ENCODE assay signal across 8 cellular contexts in the genomic region with DNA sequence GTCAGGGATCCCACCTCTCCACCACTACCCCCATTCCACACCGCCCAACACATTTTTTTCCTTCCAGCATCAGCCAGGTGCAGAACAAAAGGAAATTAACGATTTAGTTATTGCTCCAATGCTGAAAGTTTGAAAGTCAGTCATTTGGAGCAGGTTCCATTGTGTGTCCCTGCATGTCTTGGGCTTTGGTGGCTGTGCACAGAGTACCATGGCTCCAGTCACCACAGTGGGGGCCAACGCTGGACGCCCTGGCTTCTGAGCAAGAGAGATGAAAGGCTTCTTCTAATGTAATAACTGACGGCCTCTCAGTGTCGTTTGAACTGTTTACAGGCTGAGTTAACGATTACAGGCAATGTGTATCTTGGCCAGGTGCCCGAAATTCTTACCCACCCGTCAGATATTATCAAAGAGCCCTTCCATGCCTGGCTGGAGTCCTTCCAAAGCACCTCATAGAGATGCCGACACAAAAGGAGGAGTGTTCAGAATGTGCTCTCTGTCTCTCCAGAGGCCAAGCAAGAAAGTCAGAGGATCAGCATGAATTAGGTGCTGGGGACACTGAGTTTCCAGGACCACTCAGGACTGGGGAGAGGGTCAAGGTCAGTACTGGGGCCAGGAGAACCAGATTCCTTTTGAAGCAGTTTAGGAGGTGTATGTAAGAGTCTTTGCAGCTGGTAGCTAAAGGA. TPM values are rescaled to one million over a fixed set of nuclear protein-coding genes. Genes with fewer than 3 reads are reported as not detected.
DNase-seq lines count a peak whose midpoint lies in the region; ATAC-seq and TF ChIP-seq lines count a peak whose summit lies in the region.

No MANE protein-coding gene starts in this region.

- no peaks in the 10 kb centered on the region for H3K36me3 Mint-ChIP-seq in osteocyte (ENCODE audit: unreplicated experiment)

- no peak for TF ChIP-seq CTCF in osteocyte (IDR thresholded peaks at IDR 0.05)

- H3K27me3 Mint-ChIP-seq in osteocyte (ENCODE audit: unreplicated experiment) = peaks cover 51% of the 10 kb centered on the region

- H3K4me3 Mint-ChIP-seq in osteocyte (ENCODE audit: unreplicated experiment) = no peak overlapping the region

- no peaks in the 10 kb centered on the region for H3K9me3 Mint-ChIP-seq in osteocyte (ENCODE audit: unreplicated experiment)

- H3K4me1 Mint-ChIP-seq in osteocyte (ENCODE audit: unreplicated experiment) = no peaks in the 10 kb centered on the region

- no peak overlapping the region for H3K27ac Mint-ChIP-seq in osteocyte (ENCODE audit: unreplicated experiment)

- no peak for ATAC-seq in HG03025 (IDR thresholded peaks at IDR 0.05; ENCODE audit: low FRiP score, unreplicated experiment)
- ATAC-seq in GM18858 (IDR thresholded peaks at IDR 0.05; ENCODE audit: unreplicated experiment) = no peak

- DNase-seq in HUDEP-2 (lab: John Stamatoyannopoulos, UW; ENCODE audit: unreplicated experiment in 76 of 76) (peak in 74 of 76 experiments; percentile 26 to 97 (median 86)), NCI-H510A treated with DMSO at 0.1 percent for 48 hours (lab: John Stamatoyannopoulos, UW) (peak; percentile 99), dermis blood vessel endothelial cell (peak; percentile 85), renal cortical epithelial cell (ENCODE audit: low read depth) (peak; percentile 97), osteocyte (ENCODE audit: extremely low spot score, unreplicated experiment) (no peak)
- no peak for DNase-seq in activated effector memory CD4-positive, alpha-beta T cell treated with Interleukin-2 at 50 U/mL for 16 hours

RNA-seq across cellular contexts. Expression of gene RNF43, which starts 25.9 kb away (rescaled TPM):
- total RNA-seq in dermis blood vessel endothelial cell (not detected in 2 replicates), renal cortical epithelial cell (2.3 and 6.0 TPM in 2 replicates), osteocyte (not detected in 2 replicates)

RNA-seq across cellular contexts. Expression of gene SUPT4H1, which starts 39.4 kb away (rescaled TPM):
- 39.0 and 53.6 TPM in 2 replicates for total RNA-seq in dermis blood vessel endothelial cell
- total RNA-seq in renal cortical epithelial cell = 53.8 and 85.3 TPM in 2 replicates
- 77.0 and 80.6 TPM in 2 replicates for total RNA-seq in osteocyte

Comparison
In these comparisons a context has a peak if more than half of its experiments do, and no peak if none do; other contexts are left out.
1. DNase-seq: peak in HUDEP-2 (74 of 76), NCI-H510A treated with DMSO at 0.1 percent for 48 hours (single experiment), dermis blood vessel endothelial cell (single experiment) and renal cortical epithelial cell (single experiment); none in activated effector memory CD4-positive, alpha-beta T cell treated with Interleukin-2 at 50 U/mL for 16 hours (single experiment) and osteocyte (single experiment).